14 cellular contexts compared by ENCODE assay signal in the genomic region with DNA sequence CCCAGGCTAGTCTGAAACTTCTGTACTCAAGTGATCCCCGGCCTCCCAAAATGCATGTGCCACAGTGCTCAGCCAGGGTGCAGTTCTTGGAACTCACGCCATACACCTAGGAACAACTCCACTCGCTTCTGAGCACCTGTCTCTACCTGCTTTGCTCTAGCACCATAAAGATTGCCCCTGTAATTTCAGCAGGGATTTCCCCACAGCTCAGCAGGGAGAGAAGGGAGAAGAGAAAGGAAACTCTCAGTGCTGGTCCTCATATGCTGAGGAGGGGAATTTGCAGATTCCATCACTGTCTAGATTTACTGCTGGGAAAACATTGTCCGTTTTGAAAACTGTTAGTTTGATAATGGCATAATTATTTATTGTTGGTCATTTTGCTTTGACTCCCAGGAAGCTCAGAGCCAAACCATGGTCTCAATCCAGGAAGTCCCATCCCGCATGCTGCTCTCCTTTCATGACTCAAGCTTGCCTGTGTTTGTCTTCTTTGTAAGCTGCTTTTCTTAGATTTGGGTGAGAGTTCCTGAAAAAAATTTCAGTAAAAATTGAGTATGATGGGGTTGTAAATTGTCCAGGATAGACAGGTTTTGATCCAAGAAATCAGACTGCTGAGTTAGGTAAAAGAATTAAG.
DNase-seq lines count a peak whose midpoint lies in the region; ATAC-seq and TF ChIP-seq lines count a peak whose summit lies in the region.
"Had no signal": no experiment of that assay in that cellular context is flagged by ENCODE, and none has a peak within 500 bp of the region (broad histone marks: within the 10 kb centered on the region; RNA-seq: fewer than 3 reads in every experiment).

No MANE protein-coding gene starts in this region.

- peak; percentile 27 for DNase-seq in SIG-M5 treated with dmso at 0.1 percent for 504 hours (lab: John Stamatoyannopoulos, UW; ENCODE audit: unreplicated experiment)
- DNase-seq in SIG-M5 (lab: John Stamatoyannopoulos, UW) = no peak
- no peak for DNase-seq in NCI-H2227 (lab: John Stamatoyannopoulos, UW; ENCODE audit: unreplicated experiment)
- DNase-seq: central memory CD4-positive, alpha-beta T cell; IMR-90; NCI-H146; occipital lobe; RPMI8226 had no signal

- H3K9me3 ChIP-seq in OCI-LY3 (ENCODE audit: insufficient read depth, low read length) (no peaks in the 10 kb centered on the region), iPS-15b (ENCODE audit: control insufficient read depth, insufficient read depth, low read length) (no peaks in the 10 kb centered on the region)

- H3K36me3 ChIP-seq in OCI-LY3 (replicated peaks; ENCODE audit: low read depth, low read length) = no peaks in the 10 kb centered on the region
- H3K36me3 ChIP-seq in iPS-15b (ENCODE audit: control insufficient read depth, insufficient read depth, low read length) = no peaks in the 10 kb centered on the region

- H4K20me1 ChIP-seq in OCI-LY3 (ENCODE audit: insufficient read depth, low read length) = no peaks in the 10 kb centered on the region

- peaks cover 11% of the 10 kb centered on the region for H3K4me1 Mint-ChIP-seq in stimulated activated memory B cell treated with anti-CD40 and anti-IgM and Interleukin-4, amounts not matched to agents 10 μg/mL and 1 μg/mL and 100 μg/mL, for 72 hours

- no peak overlapping the region for H3K4me3 Mint-ChIP-seq in stimulated activated memory B cell treated with anti-CD40 and anti-IgM and Interleukin-4, amounts not matched to agents 10 μg/mL and 1 μg/mL and 100 μg/mL, for 72 hours

- H3K4me2 ChIP-seq in OCI-LY3 (ENCODE audit: low read length) = peak overlapping the region; percentile 66

- no peaks in the 10 kb centered on the region for H3K27me3 ChIP-seq in OCI-LY3 (ENCODE audit: low read depth, low read length)
- H3K27me3 ChIP-seq in iPS-15b (ENCODE audit: control insufficient read depth, insufficient read depth, low read length) = no peaks in the 10 kb centered on the region

- peak overlapping the region; percentile 13; the same call in 1 of the 2 replicates for H2AFZ ChIP-seq in OCI-LY3 (ENCODE audit: low read depth, low read length)

- no peaks in the 10 kb centered on the region for H3K36me3 Mint-ChIP-seq in stimulated activated memory B cell treated with anti-CD40 and anti-IgM and Interleukin-4, amounts not matched to agents 10 μg/mL and 1 μg/mL and 100 μg/mL, for 72 hours

- H3K4me3 ChIP-seq in OCI-LY3 (ENCODE audit: low read length) (peak overlapping the region; percentile 23), iPS-15b (ENCODE audit: low read depth, low read length) (peak overlapping the region; percentile 50)
- H3K4me3 ChIP-seq: lung had no signal

- H3K4me1 ChIP-seq in OCI-LY3 (ENCODE audit: low read length) (peaks cover 22% of the 10 kb centered on the region), iPS-15b (ENCODE audit: control insufficient read depth, insufficient read depth, low read length) (peaks cover 68% of the 10 kb centered on the region)

- H3K79me2 ChIP-seq in OCI-LY3 (ENCODE audit: low read length) = no peaks in the 10 kb centered on the region

- peak overlapping the region; percentile 51; the same call in 1 of the 2 replicates for H3K27ac ChIP-seq in OCI-LY3 (ENCODE audit: low read length)

- H3K27ac Mint-ChIP-seq in stimulated activated memory B cell treated with anti-CD40 and anti-IgM and Interleukin-4, amounts not matched to agents 10 μg/mL and 1 μg/mL and 100 μg/mL, for 72 hours = no peak overlapping the region

- no peaks in the 10 kb centered on the region for H3K9me3 Mint-ChIP-seq in stimulated activated memory B cell treated with anti-CD40 and anti-IgM and Interleukin-4, amounts not matched to agents 10 μg/mL and 1 μg/mL and 100 μg/mL, for 72 hours

- no peak for TF ChIP-seq CTCF in OCI-LY3 (IDR thresholded peaks at IDR 0.05; ENCODE audit: low read depth, low read length)

- peaks cover 19% of the 10 kb centered on the region for H3K27me3 Mint-ChIP-seq in stimulated activated memory B cell treated with anti-CD40 and anti-IgM and Interleukin-4, amounts not matched to agents 10 μg/mL and 1 μg/mL and 100 μg/mL, for 72 hours

- peak; percentile 35 for ATAC-seq in stimulated activated memory B cell treated with anti-CD40 and anti-IgM and Interleukin-4, amounts not matched to agents 10 μg/mL and 1 μg/mL and 100 μg/mL, for 72 hours
- ATAC-seq in HG03175 (IDR thresholded peaks at IDR 0.05; ENCODE audit: unreplicated experiment) (no peak), GM18873 (IDR thresholded peaks at IDR 0.05; ENCODE audit: low FRiP score, unreplicated experiment) (no peak)

- peak overlapping the region; percentile 7; the same call in 1 of the 2 replicates for H3K9ac ChIP-seq in OCI-LY3 (ENCODE audit: low read length)
- peak overlapping the region; percentile 51 for H3K9ac ChIP-seq in iPS-15b (ENCODE audit: low read depth, low read length)
